1 cellular context compared by ENCODE assay signal in genomic region chr4:17558941-17559708, GRCh38.
A peak's percentile ranks its signal among the peaks of the same experiment; 100 is the strongest.
TF ChIP-seq lines count a peak whose summit lies in the region.

No MANE protein-coding gene starts in this region.

TF ChIP-seq in HepG2, 621 proteins besides CTCF, POLR2A, EP300 and RAD21 (continued from another document and continues in another):
- TF ChIP-seq ARID4A (CRISPR knock-in tag; IDR thresholded peaks at IDR 0.05; ENCODE audit: borderline replicate concordance) (peak; percentile 57; the same call in 1 of the 2 replicates), GRHL1 (CRISPR knock-in tag; conservative IDR thresholded peaks at IDR 0.05) (no peak), E2F2 (CRISPR knock-in tag; IDR thresholded peaks at IDR 0.05; ENCODE audit: borderline replicate concordance) (0 out of 2 replicates have a peak, but pooled peaks have one; percentile 74), MZF1 (CRISPR knock-in tag; IDR thresholded peaks at IDR 0.05; ENCODE audit: borderline replicate concordance) (no peak), ZNF816 (CRISPR knock-in tag; IDR thresholded peaks at IDR 0.05; ENCODE audit: borderline replicate concordance) (peak; percentile 78; the same call in 1 of the 2 replicates), ZBED4 (CRISPR knock-in tag; IDR thresholded peaks at IDR 0.05; ENCODE audit: borderline replicate concordance) (no peak), KLF12 (CRISPR knock-in tag; IDR thresholded peaks at IDR 0.05; ENCODE audit: borderline replicate concordance) (peak; percentile 26; the same call in 1 of the 2 replicates), KDM6A (CRISPR knock-in tag; IDR thresholded peaks at IDR 0.05; ENCODE audit: low read depth) (peak; percentile 95), ZGPAT (CRISPR knock-in tag; IDR thresholded peaks at IDR 0.05) (peak; percentile 99), DMTF1 (CRISPR knock-in tag; IDR thresholded peaks at IDR 0.05) (no peak), JUN (CRISPR knock-in tag; IDR thresholded peaks at IDR 0.05) (peak; percentile 82), SCMH1 (CRISPR knock-in tag; IDR thresholded peaks at IDR 0.05; ENCODE audit: borderline replicate concordance) (no peak), GPN1 (CRISPR knock-in tag; IDR thresholded peaks at IDR 0.05; ENCODE audit: borderline replicate concordance) (no peak), TCF7L2 (IDR thresholded peaks at IDR 0.05; ENCODE audit: low read depth, low read length) (no peak), ZNF558 (CRISPR knock-in tag; IDR thresholded peaks at IDR 0.05; ENCODE audit: borderline replicate concordance) (no peak), ZNF143 (CRISPR knock-in tag; IDR thresholded peaks at IDR 0.05) (no peak), MLLT10 (CRISPR knock-in tag; IDR thresholded peaks at IDR 0.05) (no peak), ZNF747 (CRISPR knock-in tag; IDR thresholded peaks at IDR 0.05; ENCODE audit: borderline replicate concordance) (no peak), GTF2F1 (IDR thresholded peaks at IDR 0.05; ENCODE audit: low read length) (no peak; the same call in 1 of the 2 replicates), KLF13 (CRISPR knock-in tag; IDR thresholded peaks at IDR 0.05) (no peak), ZNF740 (CRISPR knock-in tag; IDR thresholded peaks at IDR 0.05) (no peak), ZNF333 (CRISPR knock-in tag; IDR thresholded peaks at IDR 0.05; ENCODE audit: borderline replicate concordance) (no peak), ZNF660 (CRISPR knock-in tag; IDR thresholded peaks at IDR 0.05; ENCODE audit: borderline replicate concordance, low read depth) (no peak), CBFB (CRISPR knock-in tag; IDR thresholded peaks at IDR 0.05) (no peak; the same call in 1 of the 2 replicates), NCOA5 (CRISPR knock-in tag; IDR thresholded peaks at IDR 0.05) (no peak), ZNF530 (CRISPR knock-in tag; IDR thresholded peaks at IDR 0.05; ENCODE audit: low read depth) (no peak), ZNF687 (CRISPR knock-in tag; IDR thresholded peaks at IDR 0.05) (no peak), ZNF781 (CRISPR knock-in tag; IDR thresholded peaks at IDR 0.05; ENCODE audit: borderline replicate concordance, not compliant biosample characterization) (no peak), NFKBIZ (CRISPR knock-in tag; IDR thresholded peaks at IDR 0.05) (peak; percentile 90), ZNF572 (CRISPR knock-in tag; IDR thresholded peaks at IDR 0.05) (no peak), GFI1 (CRISPR knock-in tag; IDR thresholded peaks at IDR 0.05; ENCODE audit: borderline replicate concordance) (peak; percentile 99), DNMT1 (CRISPR knock-in tag; IDR thresholded peaks at IDR 0.05) (no peak), ZSCAN29 (CRISPR knock-in tag; conservative IDR thresholded peaks at IDR 0.05) (peak; percentile 65; the same call in 1 of the 2 replicates), MBNL3 (CRISPR knock-in tag; conservative IDR thresholded peaks at IDR 0.05) (no peak), ZNF12 (CRISPR knock-in tag; IDR thresholded peaks at IDR 0.05) (peak; percentile 21; the same call in 1 of the 2 replicates), ZNF24 (IDR thresholded peaks at IDR 0.05) (peak; percentile 78), TOPORS (CRISPR knock-in tag; IDR thresholded peaks at IDR 0.05) (no peak), ATF6 (CRISPR knock-in tag; conservative IDR thresholded peaks at IDR 0.05) (0 out of 2 replicates have a peak, but pooled peaks have one; percentile 44), EZH2 (conservative IDR thresholded peaks at IDR 0.05; ENCODE audit: low read depth, low read length) (no peak)
